Comparison of ENCODE assay signal across 1 cellular context in genomic region chr22:46234851-46235437, GRCh38.
TF ChIP-seq lines count a peak whose summit lies in the region.

No MANE protein-coding gene starts in this region.

TF ChIP-seq in K562, 482 proteins besides CTCF, POLR2A, EP300 and RAD21 (continued from another document):
- TF ChIP-seq MBD1 (CRISPR knock-in tag; IDR thresholded peaks at IDR 0.05) (no peak), TCF3 (CRISPR knock-in tag; IDR thresholded peaks at IDR 0.05) (peak; percentile 65), ZNF592 (IDR thresholded peaks at IDR 0.05) (peak; percentile 81), FOXP4 (CRISPR knock-in tag; IDR thresholded peaks at IDR 0.05; ENCODE audit: borderline replicate concordance) (no peak), DEAF1 (CRISPR knock-in tag; IDR thresholded peaks at IDR 0.05) (no peak), SIN3A (IDR thresholded peaks at IDR 0.05; ENCODE audit: borderline replicate concordance in 2 of 2, control insufficient read depth in 1 of 2, low read depth in 2 of 2, low read length in 2 of 2) (no peak), CBFB (CRISPR knock-in tag; IDR thresholded peaks at IDR 0.05) (no peak), L3MBTL2 (IDR thresholded peaks at IDR 0.05) (peak; percentile 64), ELF1 (tag; IDR thresholded peaks at IDR 0.05) (0 out of 2 replicates have a peak, but pooled peaks have one; percentile 21), LCOR (CRISPR knock-in tag; IDR thresholded peaks at IDR 0.05) (peak; percentile 60; the same call in 1 of the 2 replicates), NFIX (CRISPR knock-in tag; IDR thresholded peaks at IDR 0.05; ENCODE audit: low read depth) (no peak), TAL1 (IDR thresholded peaks at IDR 0.05) (peak; percentile 61; the same call in 1 of the 2 replicates), ELF4 (CRISPR knock-in tag; IDR thresholded peaks at IDR 0.05) (no peak), ZBTB11 (CRISPR knock-in tag; IDR thresholded peaks at IDR 0.05) (0 out of 6 replicates have a peak, but pooled peaks of 1 of the 3 experiments have one; percentile 18), NELFE (IDR thresholded peaks at IDR 0.05; ENCODE audit: insufficient read depth, insufficient read length) (no peak), MEIS2 (IDR thresholded peaks at IDR 0.05; ENCODE audit: partially characterized antibody) (peak; percentile 18)
TF ChIP-seq in K562: peak in this region for 29.
